Comparison of ENCODE assay signal across 8 cellular contexts in the genomic region with DNA sequence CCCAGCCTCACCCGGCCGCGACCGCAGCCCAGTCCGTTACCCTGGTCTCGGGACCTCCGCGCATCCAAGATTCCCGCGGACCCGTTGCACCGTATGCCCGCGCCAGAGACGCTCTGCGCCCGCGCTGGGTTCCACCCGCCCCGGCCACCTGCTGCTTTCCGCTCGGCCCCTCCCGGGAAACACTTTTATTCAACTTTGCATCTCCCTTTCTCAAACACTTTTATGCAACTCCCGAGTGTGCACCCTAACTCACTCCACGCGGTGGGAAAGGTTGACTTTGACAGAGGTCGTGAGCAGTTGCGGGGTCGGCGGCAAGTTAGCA. TPM values are rescaled to one million over a fixed set of nuclear protein-coding genes. Genes with fewer than 3 reads are reported as not detected.
DNase-seq lines count a peak whose midpoint lies in the region; ATAC-seq and TF ChIP-seq lines count a peak whose summit lies in the region.

A gene with protein sequence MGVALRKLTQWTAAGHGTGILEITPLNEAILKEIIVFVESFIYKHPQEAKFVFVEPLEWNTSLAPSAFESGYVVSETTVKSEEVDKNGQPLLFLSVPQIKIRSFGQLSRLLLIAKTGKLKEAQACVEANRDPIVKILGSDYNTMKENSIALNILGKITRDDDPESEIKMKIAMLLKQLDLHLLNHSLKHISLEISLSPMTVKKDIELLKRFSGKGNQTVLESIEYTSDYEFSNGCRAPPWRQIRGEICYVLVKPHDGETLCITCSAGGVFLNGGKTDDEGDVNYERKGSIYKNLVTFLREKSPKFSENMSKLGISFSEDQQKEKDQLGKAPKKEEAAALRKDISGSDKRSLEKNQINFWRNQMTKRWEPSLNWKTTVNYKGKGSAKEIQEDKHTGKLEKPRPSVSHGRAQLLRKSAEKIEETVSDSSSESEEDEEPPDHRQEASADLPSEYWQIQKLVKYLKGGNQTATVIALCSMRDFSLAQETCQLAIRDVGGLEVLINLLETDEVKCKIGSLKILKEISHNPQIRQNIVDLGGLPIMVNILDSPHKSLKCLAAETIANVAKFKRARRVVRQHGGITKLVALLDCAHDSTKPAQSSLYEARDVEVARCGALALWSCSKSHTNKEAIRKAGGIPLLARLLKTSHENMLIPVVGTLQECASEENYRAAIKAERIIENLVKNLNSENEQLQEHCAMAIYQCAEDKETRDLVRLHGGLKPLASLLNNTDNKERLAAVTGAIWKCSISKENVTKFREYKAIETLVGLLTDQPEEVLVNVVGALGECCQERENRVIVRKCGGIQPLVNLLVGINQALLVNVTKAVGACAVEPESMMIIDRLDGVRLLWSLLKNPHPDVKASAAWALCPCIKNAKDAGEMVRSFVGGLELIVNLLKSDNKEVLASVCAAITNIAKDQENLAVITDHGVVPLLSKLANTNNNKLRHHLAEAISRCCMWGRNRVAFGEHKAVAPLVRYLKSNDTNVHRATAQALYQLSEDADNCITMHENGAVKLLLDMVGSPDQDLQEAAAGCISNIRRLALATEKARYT (minus strand): TSS at position 126 of the 322 bp plus-strand sequence. CDS start 3,937 bp downstream, outside the sequence.

- no peaks in the 10 kb centered on the region for H3K36me3 ChIP-seq in mesenchymal stem cell (ENCODE audit: control insufficient read depth in 1 of 2, insufficient read depth in 2 of 2, low read depth in 1 of 2, low read length in 2 of 2)

- peak within 1 kb of the TSS in 1 of 2 experiments; percentile 36 for H3K4ac ChIP-seq in mesenchymal stem cell (ENCODE audit: low read depth in 1 of 2, low read length in 2 of 2)

- H2BK120ac ChIP-seq in mesenchymal stem cell (ENCODE audit: low read depth, low read length) = no peak within 1 kb of the TSS

- H2AFZ ChIP-seq in mesenchymal stem cell (ENCODE audit: low read depth, low read length) = peak within 1 kb of the TSS; percentile 1

- peak within 1 kb of the TSS; percentile 84 for H2BK15ac ChIP-seq in mesenchymal stem cell (ENCODE audit: low read depth, poor library complexity, severe bottlenecking)

- H4K8ac ChIP-seq in mesenchymal stem cell (ENCODE audit: low read length) = peak within 1 kb of the TSS; percentile 47

- peak within 1 kb of the TSS; percentile 86 to 95 (median 93) for H3K4me3 Mint-ChIP-seq in brain
- H3K4me3 Mint-ChIP-seq in type B pancreatic cell = peak within 1 kb of the TSS; percentile 93

- peak within 1 kb of the TSS; percentile 92 for H2BK5ac ChIP-seq in mesenchymal stem cell (ENCODE audit: low read depth, low read length, poor library complexity, severe bottlenecking)

- peak within 1 kb of the TSS; percentile 54 for H3K4me2 ChIP-seq in mesenchymal stem cell (ENCODE audit: low read length, poor library complexity, severe bottlenecking)

- H2BK12ac ChIP-seq in mesenchymal stem cell (ENCODE audit: low read length in 2 of 2) = no peak within 1 kb of the TSS

- DNase-seq in activated naive CD4-positive, alpha-beta T cell treated with anti-CD3 and anti-CD28 coated beads, Interleukin-2, amount 50 U/mL, for 16 hours = peak; percentile 18
- DNase-seq in activated naive CD4-positive, alpha-beta T cell treated with anti-CD3 and anti-CD28 coated beads, Interleukin-2, amount 50 U/mL, for 72 hours (ENCODE audit: low spot score in 2 of 2) = no peak
- DNase-seq in mesenchymal stem cell (no peak), type B pancreatic cell (ENCODE audit: extremely low spot score, unreplicated experiment) (no peak), AML-193 (lab: John Stamatoyannopoulos, UW) (no peak), D341Med (ENCODE audit: low spot score) (no peak)

- H3K4me1 Mint-ChIP-seq in brain (peaks cover 28% of the 10 kb centered on the region), type B pancreatic cell (ENCODE audit: unreplicated experiment) (peaks cover 5% of the 10 kb centered on the region)

- H3K27ac Mint-ChIP-seq in activated naive CD4-positive, alpha-beta T cell treated with anti-CD3 and anti-CD28 coated beads, Interleukin-2, amount 50 U/mL, for 72 hours = peak within 1 kb of the TSS in 1 of 2 donors; percentile 75
- peak within 1 kb of the TSS; percentile 74 to 92 (median 89) for H3K27ac Mint-ChIP-seq in brain
- peak within 1 kb of the TSS; percentile 22 for H3K27ac Mint-ChIP-seq in type B pancreatic cell

- peaks cover 4% of the 10 kb centered on the region for H3K9me3 ChIP-seq in mesenchymal stem cell (ENCODE audit: control insufficient read depth, low read length)

- H3K23ac ChIP-seq in mesenchymal stem cell (ENCODE audit: low read length in 2 of 2) = no peak within 1 kb of the TSS

- no peaks in the 10 kb centered on the region for H3K36me3 Mint-ChIP-seq in activated naive CD4-positive, alpha-beta T cell treated with anti-CD3 and anti-CD28 coated beads, Interleukin-2, amount 50 U/mL, for 72 hours
- no peaks in the 10 kb centered on the region for H3K36me3 Mint-ChIP-seq in brain
- H3K36me3 Mint-ChIP-seq in type B pancreatic cell = no peaks in the 10 kb centered on the region

- H4K91ac ChIP-seq in mesenchymal stem cell (ENCODE audit: low read length) = peak within 1 kb of the TSS; percentile 61

- H3K4me3 ChIP-seq in mesenchymal stem cell (ENCODE audit: insufficient read depth in 1 of 2, low read depth in 1 of 2, low read length in 2 of 2) = peak within 1 kb of the TSS; percentile 77 to 86

- peak within 1 kb of the TSS in 1 of 2 experiments; percentile 52 for H3K18ac ChIP-seq in mesenchymal stem cell (ENCODE audit: low read depth in 1 of 2, low read length in 2 of 2)

- no peaks in the 10 kb centered on the region for H3K9me3 Mint-ChIP-seq in activated naive CD4-positive, alpha-beta T cell treated with anti-CD3 and anti-CD28 coated beads, Interleukin-2, amount 50 U/mL, for 72 hours
- H3K9me3 Mint-ChIP-seq in brain (no peaks in the 10 kb centered on the region), type B pancreatic cell (peaks cover 4% of the 10 kb centered on the region)

- H3K79me1 ChIP-seq in mesenchymal stem cell (replicated peaks; ENCODE audit: low read length, poor library complexity, severe bottlenecking) = no peaks in the 10 kb centered on the region

- H3K9ac ChIP-seq in mesenchymal stem cell (ENCODE audit: low read length) = peak within 1 kb of the TSS; percentile 75

- H3K27me3 ChIP-seq in mesenchymal stem cell (ENCODE audit: control insufficient read depth in 1 of 2, insufficient read depth in 1 of 2, low read length in 2 of 2) = peaks cover 0 to 35% of the 10 kb centered on the region in 2 experiments

- H2AK5ac ChIP-seq in mesenchymal stem cell (ENCODE audit: low read length, severe bottlenecking) = no peak within 1 kb of the TSS

- peak within 1 kb of the TSS; percentile 58 for H3K27ac ChIP-seq in mesenchymal stem cell (ENCODE audit: low read length, poor library complexity, severe bottlenecking)

- peaks cover 22% of the 10 kb centered on the region for H3K27me3 Mint-ChIP-seq in brain
- peaks cover 71% of the 10 kb centered on the region for H3K27me3 Mint-ChIP-seq in type B pancreatic cell

- no peak within 1 kb of the TSS for H3K14ac ChIP-seq in mesenchymal stem cell (ENCODE audit: low read length in 2 of 2)

- ATAC-seq in activated naive CD4-positive, alpha-beta T cell treated with anti-CD3 and anti-CD28 coated beads, Interleukin-2, amount 50 U/mL, for 72 hours = no peak
- no peak for ATAC-seq in HG02588 (IDR thresholded peaks at IDR 0.05; ENCODE audit: unreplicated experiment)

- no peak for TF ChIP-seq CTCF in brain (conservative IDR thresholded peaks at IDR 0.05)
- no peak for TF ChIP-seq CTCF in type B pancreatic cell (conservative IDR thresholded peaks at IDR 0.05)

- peaks cover 2% of the 10 kb centered on the region for H3K4me1 ChIP-seq in mesenchymal stem cell (ENCODE audit: control insufficient read depth, insufficient read depth, low read depth, low read length)

- 4% methylated on average over 27 of the region's 30 CpGs for WGBS in mesenchymal stem cell

RNA-seq across cellular contexts. Expression of the gene that starts here (rescaled TPM):
- under 1 TPM in 1 of 2 donors, not detected in 1; 0.20 TPM for total RNA-seq in activated naive CD4-positive, alpha-beta T cell treated with anti-CD3 and anti-CD28 coated beads, Interleukin-2, amount 50 U/mL, for 72 hours
- polyA plus RNA-seq in brain (ENCODE audit: insufficient read depth, low read depth, low replicate concordance) = 0.32 TPM
- polyA plus RNA-seq in mesenchymal stem cell (2013, experiment 1 of 2) = 0.33 TPM
- polyA plus RNA-seq in mesenchymal stem cell (2013, experiment 2 of 2) = 0.42 TPM
- 0.14 and 1.5 TPM in 2 replicates for total RNA-seq in type B pancreatic cell (ENCODE audit: low replicate concordance)
